8 cellular contexts compared by ENCODE assay signal in genomic region chr2:157777425-157777824, GRCh38.
DNase-seq lines count a peak whose midpoint lies in the region; ATAC-seq, FAIRE-seq and TF ChIP-seq lines count a peak whose summit lies in the region.

No MANE protein-coding gene starts in this region.

- H3K4me3 ChIP-seq in AG04449 (ENCODE audit: low read depth, low read length) (no peak overlapping the region), GM12865 (ENCODE audit: low read depth, low read length) (no peak overlapping the region), spleen (no peak overlapping the region)

- H3K27ac ChIP-seq in spleen = no peak overlapping the region

- FAIRE-seq in frontal cortex (lab: Jason Lieb, UNC) = peak; percentile 82

- ATAC-seq in HG03354 (IDR thresholded peaks at IDR 0.05; ENCODE audit: poor library complexity, severe bottlenecking, unreplicated experiment) = no peak
- ATAC-seq in GM19463 (IDR thresholded peaks at IDR 0.05; ENCODE audit: unreplicated experiment) = no peak

- WGBS in spleen, 5 donors = 69 to 78% (median 71%) methylated on average over 4 of the region's 4 CpGs

- intact Hi-C loops in spleen (cut with DNase I; ENCODE audit: low total_unique reads) = loop anchor here (5.0 kb wide), 1 partner anchor 235 kb away; no protein-coding TSS in a partner anchor

- no peak for DNase-seq in AG04449 (ENCODE audit: low read depth, low spot score)
- peak; percentile 48 for DNase-seq in GM12865 (ENCODE audit: low read depth)
- DNase-seq in NCI-H774 (lab: John Stamatoyannopoulos, UW) = peak; percentile 2
- DNase-seq in activated T-helper 9 cell treated with anti-CD3 and anti-CD28 coated beads, Interleukin-2, amount 50 U/mL, for 16 hours (ENCODE audit: low read depth) = peak; percentile 13
- DNase-seq in frontal cortex (ENCODE audit: low spot score in 2 of 2) = peak in 1 of 2 donors; percentile 27
- no peak for DNase-seq in spleen

- H3K36me3 ChIP-seq in spleen = peaks cover 0 to 66% (median 8%) of the 10 kb centered on the region in 6 donors

- no peaks in the 10 kb centered on the region for H3K4me1 ChIP-seq in spleen

- CTCF ChIA-PET in AG04449 (lab: Yijun Ruan, JAX) = interaction anchor here (0.9 to 11.0 kb wide), 7 partner anchors 9 to 285 kb away, joined by 3 to 169 read pairs (median 9); partner anchors contain the start of gene ACVR1

- TF ChIP-seq POLR2A in spleen (IDR thresholded peaks at IDR 0.05) = no peak

- TF ChIP-seq CTCF in AG04449 (IDR thresholded peaks at IDR 0.05; ENCODE audit: insufficient read depth, low read length, missing control alignments) (peak; percentile 45), GM12865 (IDR thresholded peaks at IDR 0.05; ENCODE audit: insufficient read depth, low read depth, low read length, missing control alignments) (peak; percentile 35), spleen (IDR thresholded peaks at IDR 0.05 in 8 of 11, conservative IDR thresholded peaks at IDR 0.05 in 3 of 11) (peak in 9 of 11 experiments; percentile 31 to 61 (median 50))

- POLR2A ChIA-PET in AG04449 (lab: Yijun Ruan, JAX) = no interaction called here

- H3K27me3 ChIP-seq in spleen (replicated peaks in 1 of 7) = no peaks in the 10 kb centered on the region

- H3K9me3 ChIP-seq in spleen = no peaks in the 10 kb centered on the region

Comparison
In these comparisons a context has a peak if more than half of its experiments do, and no peak if none do; other contexts are left out.
1. DNase-seq: peak in GM12865 (single experiment), NCI-H774 (single experiment) and activated T-helper 9 cell treated with anti-CD3 and anti-CD28 coated beads, Interleukin-2, amount 50 U/mL, for 16 hours (single experiment); none in AG04449 (single experiment) and spleen (single experiment).
2. Peak in every context shown above with its lines, with median percentiles within 50 percentile points of each other: CTCF ChIP-seq.